In genomic region chr17:8120520-8121443, GRCh38 we compare ENCODE assay signal across 8 cellular contexts. TPM values are rescaled to one million over a fixed set of nuclear protein-coding genes. Genes with fewer than 3 reads are reported as not detected.
A peak's percentile ranks its signal among the peaks of the same experiment; 100 is the strongest.
DNase-seq lines count a peak whose midpoint lies in the region; ATAC-seq and TF ChIP-seq lines count a peak whose summit lies in the region.

No MANE protein-coding gene starts in this region.

- H3K27ac ChIP-seq in lung (ENCODE audit: low read depth in 1 of 2, low read length in 1 of 2): peak overlapping the region in 1 of 2 donors; percentile 38

- no peaks in the 10 kb centered on the region for H3K9me3 Mint-ChIP-seq in activated CD4-positive, alpha-beta T cell treated with anti-CD3 and anti-CD28 coated beads for 36 hours (ENCODE audit: low read depth)

- CTCF ChIA-PET in activated CD4-positive, alpha-beta T cell treated with anti-CD3 and anti-CD28 coated beads for 36 hours (lab: Charles Lee): interaction anchor here (0.6 to 7.8 kb wide), 20 partner anchors 9 to 434 kb away, joined by 3 to 108 read pairs (median 18); partner anchors contain the start of genes BORCS6, CTC1, SLC25A35 and TP53

- H3K27ac Mint-ChIP-seq in activated CD4-positive, alpha-beta T cell treated with anti-CD3 and anti-CD28 coated beads for 36 hours: peak overlapping the region; percentile 90

- H3K27me3 ChIP-seq in lung (ENCODE audit: control insufficient read depth, insufficient read depth): no peaks in the 10 kb centered on the region

- ATAC-seq in activated CD4-positive, alpha-beta T cell treated with anti-CD3 and anti-CD28 coated beads for 36 hours: peak; percentile 12
- ATAC-seq in lung (ENCODE audit: insufficient read depth, low FRiP score) (no peak), GM19395 (IDR thresholded peaks at IDR 0.05; ENCODE audit: unreplicated experiment) (no peak)

- WGBS in lung, 2 donors: 1% methylated on average over 41 of the region's 41 CpGs

- intact Hi-C loops in activated CD4-positive, alpha-beta T cell treated with anti-CD3 and anti-CD28 coated beads for 36 hours (cut with DNase I, micrococcal nuclease): loop anchor here (1.0 to 5.0 kb wide), 10 partner anchors 19 to 317 kb away; partner anchors contain the start of genes NDEL1 (in 1 of the 2), RANGRF (in 1 of the 2) and VAMP2 (in 1 of the 2)

- peaks cover 62% of the 10 kb centered on the region for H3K4me1 Mint-ChIP-seq in activated CD4-positive, alpha-beta T cell treated with anti-CD3 and anti-CD28 coated beads for 36 hours

- H3K27me3 Mint-ChIP-seq in activated CD4-positive, alpha-beta T cell treated with anti-CD3 and anti-CD28 coated beads for 36 hours: peaks cover 23% of the 10 kb centered on the region

- H3K4me3 ChIP-seq in lung: no peak overlapping the region

- peaks cover 0 to 42% of the 10 kb centered on the region in 2 donors for H3K4me1 ChIP-seq in lung (ENCODE audit: control insufficient read depth in 2 of 2, insufficient read depth in 2 of 2, low read length in 2 of 2)

- peak overlapping the region; percentile 90 for H3K4me3 Mint-ChIP-seq in activated CD4-positive, alpha-beta T cell treated with anti-CD3 and anti-CD28 coated beads for 36 hours

- DNase-seq in activated gamma-delta T cell treated with Interleukin-2 at 50 U/mL for 16 hours (peak; percentile 43), activated gamma-delta T cell (lab: John Stamatoyannopoulos, UW) (no peak), NCI-H345 (lab: John Stamatoyannopoulos, UW) (peak; percentile 71), dermis blood vessel endothelial cell (peak; percentile 76), lung (ENCODE audit: low spot score) (peak; percentile 72)
- DNase-seq in activated CD4-positive, alpha-beta T cell treated with anti-CD3 and anti-CD28 coated beads for 36 hours: peak; percentile 90
- DNase-seq in stimulated activated CD4-positive, alpha-beta T cell treated with anti-CD3 and anti-CD28 coated beads, TNF-alpha, amount 100 ng/mL, for 48 hours (ENCODE audit: low read depth in 3 of 3): peak; percentile 74 to 78 (median 75)

- peaks cover 7% of the 10 kb centered on the region for H3K36me3 Mint-ChIP-seq in activated CD4-positive, alpha-beta T cell treated with anti-CD3 and anti-CD28 coated beads for 36 hours (ENCODE audit: low read depth)

- H3K9me3 ChIP-seq in lung (ENCODE audit: control insufficient read depth in 2 of 2, insufficient read depth in 1 of 2, low read length in 1 of 2): no peaks in the 10 kb centered on the region

- POLR2A ChIA-PET in activated CD4-positive, alpha-beta T cell treated with anti-CD3 and anti-CD28 coated beads for 36 hours (lab: Charles Lee): interaction anchor here (0.6 to 5.0 kb wide), 11 partner anchors 18 to 505 kb away, joined by 3 to 52 read pairs (median 5); partner anchors contain the start of genes BORCS6, CTC1 and PFAS

- H3K36me3 ChIP-seq in lung (ENCODE audit: control insufficient read depth in 2 of 2, insufficient read depth in 2 of 2, low read length in 2 of 2): no peaks in the 10 kb centered on the region

- TF ChIP-seq CTCF in lung (IDR thresholded peaks at IDR 0.05; ENCODE audit: control extremely low read depth, extremely low read depth): no peak

RNA-seq across cellular contexts. Expression of gene ALOXE3, which starts 2.5 kb away (rescaled TPM):
- total RNA-seq in activated CD4-positive, alpha-beta T cell treated with anti-CD3 and anti-CD28 coated beads for 36 hours: under 1 TPM; 0.27 to 0.28 TPM
- total RNA-seq in dermis blood vessel endothelial cell (0.05 TPM in 1 of 2 replicates, not detected in the other), lung (under 1 TPM in 1 of 2 donors, not detected in 1; 0.12 TPM)
- under 1 TPM; 0.28 to 0.68 TPM for polyA plus RNA-seq in lung

RNA-seq across cellular contexts. Expression of gene HES7, which starts 3.1 kb away (rescaled TPM):
- 1 to 10 TPM; 2.4 to 3.2 TPM for total RNA-seq in activated CD4-positive, alpha-beta T cell treated with anti-CD3 and anti-CD28 coated beads for 36 hours
- total RNA-seq in dermis blood vessel endothelial cell: 0.09 TPM in 1 of 2 replicates, not detected in the other
- total RNA-seq in lung: under 1 TPM in 1 of 2 donors, not detected in 1; 0.55 TPM
- under 1 TPM; 0.22 to 0.28 TPM for polyA plus RNA-seq in lung

RNA-seq across cellular contexts. Expression of gene PER1, which starts 31.4 kb away (rescaled TPM):
- total RNA-seq in activated CD4-positive, alpha-beta T cell treated with anti-CD3 and anti-CD28 coated beads for 36 hours: 10 to 100 TPM; 46.5 to 55.9 TPM
- total RNA-seq in dermis blood vessel endothelial cell: 7.7 and 18.7 TPM in 2 replicates
- total RNA-seq in lung: 100 to 1,000 TPM; 132 to 238 TPM
- polyA plus RNA-seq in lung: 100 to 1,000 TPM in 1 of 2 donors, 10 to 100 TPM in 1; 93.5 to 126 TPM

RNA-seq across cellular contexts. Expression of gene ALOX12B, which starts 33.3 kb away (rescaled TPM):
- total RNA-seq in activated CD4-positive, alpha-beta T cell treated with anti-CD3 and anti-CD28 coated beads for 36 hours: 1 to 10 TPM; 3.3 to 3.6 TPM
- not detected in 2 replicates for total RNA-seq in dermis blood vessel endothelial cell
- total RNA-seq in lung: under 1 TPM; 0.46 to 0.48 TPM
- polyA plus RNA-seq in lung: under 1 TPM in 1 of 2 donors, not detected in 1; 0.06 TPM

RNA-seq across cellular contexts. Expression of gene VAMP2, which starts 42.0 kb away (rescaled TPM):
- 10 to 100 TPM; 26.7 to 27.8 TPM for total RNA-seq in activated CD4-positive, alpha-beta T cell treated with anti-CD3 and anti-CD28 coated beads for 36 hours
- total RNA-seq in dermis blood vessel endothelial cell: 4.4 and 5.2 TPM in 2 replicates
- 10 to 100 TPM; 33.9 to 76.2 TPM for total RNA-seq in lung
- 10 to 100 TPM; 45.4 to 46.2 TPM for polyA plus RNA-seq in lung
